10 cellular contexts compared by ENCODE assay signal in the genomic region with DNA sequence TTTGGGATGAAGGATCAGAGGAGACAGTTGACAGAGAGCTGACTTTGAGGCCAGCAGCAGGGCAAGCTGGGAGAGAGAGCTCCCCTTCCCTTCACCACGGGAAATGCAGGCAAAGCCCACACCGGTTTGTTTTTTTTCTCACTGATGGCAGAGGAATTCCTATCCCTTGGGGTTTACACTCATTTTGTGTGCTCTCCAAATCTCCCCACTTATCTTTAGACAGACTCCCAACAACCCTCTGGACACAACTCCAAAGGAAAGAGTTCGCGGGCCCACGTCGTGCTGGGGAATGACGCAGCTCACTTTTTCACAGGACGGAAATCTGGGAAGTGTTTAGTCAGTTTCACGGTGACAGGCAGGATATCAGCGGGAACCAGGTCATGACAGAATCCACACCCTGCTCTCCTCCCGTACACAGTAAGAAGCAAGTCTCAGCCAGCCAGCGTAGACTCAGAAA.
DNase-seq lines count a peak whose midpoint lies in the region; ATAC-seq, FAIRE-seq and TF ChIP-seq lines count a peak whose summit lies in the region.
"Had no signal": no experiment of that assay in that cellular context is flagged by ENCODE, and none has a peak within 500 bp of the region (broad histone marks: within the 10 kb centered on the region; RNA-seq: fewer than 3 reads in every experiment).

No MANE protein-coding gene starts in this region.

- no peak overlapping the region for H3K4me3 ChIP-seq in H1 (ENCODE audit: extremely low read depth in 1 of 4, insufficient read depth in 2 of 4, low read depth in 3 of 4, low read length in 4 of 4)
- H3K4me3 ChIP-seq in mucosa of descending colon, result no peak overlapping the region
- peak overlapping the region in 1 of 2 donors; percentile 19 for H3K4me3 ChIP-seq in uterus

- no peaks in the 10 kb centered on the region for H3K9me3 Mint-ChIP-seq in activated T-cell treated with anti-CD3 and anti-CD28 coated beads, Interleukin-2, amount 50 U/mL, for 72 hours
- no peaks in the 10 kb centered on the region for H3K9me3 Mint-ChIP-seq in activated CD8-positive, alpha-beta T cell treated with anti-CD3 and anti-CD28 coated beads for 36 hours
- H3K9me3 Mint-ChIP-seq: activated naive CD4-positive, alpha-beta T cell treated with anti-CD3 and anti-CD28 coated beads, Interleukin-2, amount 50 U/mL, for 24 hours; CD8-positive, alpha-beta T cell had no signal

- no peak overlapping the region for H2AK5ac ChIP-seq in H1 (ENCODE audit: low read depth, low read length)

- H3K79me1 ChIP-seq in H1 (ENCODE audit: low read depth, low read length), result no peaks in the 10 kb centered on the region

- intact Hi-C loops in mucosa of descending colon (cut with DNase I, micrococcal nuclease) (loop anchor here (5.0 to 10.0 kb wide), 3 partner anchors 278 to 385 kb away; a partner anchor contains a TSS), uterus (cut with DNase I; ENCODE audit: low total_unique reads) (loop anchor here (10.0 kb wide), 1 partner anchor 385 kb away; no protein-coding TSS in a partner anchor)
- intact Hi-C loops in activated CD8-positive, alpha-beta T cell treated with anti-CD3 and anti-CD28 coated beads for 36 hours (cut with micrococcal nuclease), result loop anchor here (10.0 kb wide), 1 partner anchor 285 kb away; no protein-coding TSS in a partner anchor

- H3K4me3 Mint-ChIP-seq in activated T-cell treated with anti-CD3 and anti-CD28 coated beads, Interleukin-2, amount 50 U/mL, for 72 hours, result peak overlapping the region; percentile 9 to 25
- H3K4me3 Mint-ChIP-seq in activated CD8-positive, alpha-beta T cell treated with anti-CD3 and anti-CD28 coated beads for 36 hours, result no peak overlapping the region
- H3K4me3 Mint-ChIP-seq: activated naive CD4-positive, alpha-beta T cell treated with anti-CD3 and anti-CD28 coated beads, Interleukin-2, amount 50 U/mL, for 24 hours; CD8-positive, alpha-beta T cell had no signal

- no peak for DNase-seq in activated T-cell treated with anti-CD3 and anti-CD28 coated beads, Interleukin-2, amount 50 U/mL, for 72 hours
- DNase-seq in activated T-cell treated with anti-CD3 and anti-CD28 coated beads, Interleukin-2, amount 50 U/mL, for 1 hour, result no peak
- DNase-seq in H1 (ENCODE audit: low read depth in 1 of 2, low spot score in 2 of 2) (no peak), mucosa of descending colon (peak in 1 of 3 donors; percentile 16), uterus (peak; percentile 59 to 63), inferior parietal cortex (ENCODE audit: extremely low spot score) (no peak), SIG-M5 treated with dmso at 0.1 percent for 504 hours (lab: John Stamatoyannopoulos, UW; ENCODE audit: unreplicated experiment) (no peak)
- no peak for DNase-seq in activated CD8-positive, alpha-beta T cell treated with anti-CD3 and anti-CD28 coated beads for 36 hours
- DNase-seq: CD8-positive, alpha-beta T cell had no signal

- peak overlapping the region; percentile 96 for H2AFZ ChIP-seq in H1 (ENCODE audit: low read length)

- H3K23ac ChIP-seq in H1 (ENCODE audit: insufficient read length), result no peak overlapping the region

- no peak overlapping the region for H3K4ac ChIP-seq in H1 (replicated peaks; ENCODE audit: insufficient read length, low read depth, low read length)

- no peak for FAIRE-seq in H1 (lab: Jason Lieb, UNC)

- H3K27me3 Mint-ChIP-seq in activated T-cell treated with anti-CD3 and anti-CD28 coated beads, Interleukin-2, amount 50 U/mL, for 72 hours (ENCODE audit: low read depth), result peaks cover 36% of the 10 kb centered on the region
- H3K27me3 Mint-ChIP-seq in activated CD8-positive, alpha-beta T cell treated with anti-CD3 and anti-CD28 coated beads for 36 hours, result peaks cover 24% of the 10 kb centered on the region

- H3K36me3 ChIP-seq in H1 (ENCODE audit: control insufficient read depth in 2 of 4, insufficient read depth in 4 of 4, low read length in 3 of 4), result no peaks in the 10 kb centered on the region
- no peaks in the 10 kb centered on the region for H3K36me3 ChIP-seq in mucosa of descending colon (ENCODE audit: low read depth)
- H3K36me3 ChIP-seq in uterus, result no peaks in the 10 kb centered on the region

- peaks cover 3% of the 10 kb centered on the region; the same call in 1 of the 2 replicates for H3K23me2 ChIP-seq in H1 (ENCODE audit: low read depth, low read length)

- no peak overlapping the region for H2BK12ac ChIP-seq in H1 (ENCODE audit: low read depth, low read length)

- no peak overlapping the region for H4K5ac ChIP-seq in H1 (ENCODE audit: insufficient read length, low read depth, low read length)

- no peak for TF ChIP-seq POLR2A in H1 (IDR thresholded peaks at IDR 0.05; ENCODE audit: control extremely low read depth in 1 of 2, low read depth in 2 of 2, low read length in 2 of 2)
- TF ChIP-seq POLR2A in uterus (IDR thresholded peaks at IDR 0.05), result no peak

- H3K4me2 ChIP-seq in H1 (ENCODE audit: insufficient read depth in 1 of 2, low read depth in 2 of 2, low read length in 2 of 2), result no peak overlapping the region

- TF ChIP-seq EP300 in H1 (IDR thresholded peaks at IDR 0.05; ENCODE audit: borderline replicate concordance in 1 of 2, low read depth in 2 of 2, low read length in 2 of 2), result no peak

- no peak overlapping the region for H2BK20ac ChIP-seq in H1 (ENCODE audit: low read length)

- no peaks in the 10 kb centered on the region for H3K9me3 ChIP-seq in H1 (ENCODE audit: insufficient read depth in 2 of 2, low read depth in 1 of 2, low read length in 1 of 2)
- no peaks in the 10 kb centered on the region for H3K9me3 ChIP-seq in mucosa of descending colon
- no peaks in the 10 kb centered on the region for H3K9me3 ChIP-seq in uterus

- WGBS in H1 (ENCODE audit: extremely low coverage in 1 of 2, insufficient coverage in 1 of 2, insufficient read length in 1 of 2, insufficient replicate concordance in 2 of 2, low coverage in 1 of 2, low lambda C conversion rate in 2 of 2, missing lambda C conversion rate in 1 of 2), 2 experiments, result 56% methylated on average over 12 of the region's 12 CpGs; no CpG with 5 or more reads in 1 of the 2 experiments

- no peaks in the 10 kb centered on the region for H3K79me2 ChIP-seq in H1 (ENCODE audit: control insufficient read depth in 1 of 2, insufficient read depth in 2 of 2, low read length in 2 of 2)

- H3K4me1 ChIP-seq in H1 (replicated peaks in 1 of 4; ENCODE audit: control insufficient read depth in 3 of 4, insufficient read depth in 4 of 4, low read length in 3 of 4) (peaks cover 0 to 3% (median 0%) of the 10 kb centered on the region in 4 experiments; a peak in 1 of 7 replicates), mucosa of descending colon (ENCODE audit: low read depth) (no peaks in the 10 kb centered on the region), uterus (no peaks in the 10 kb centered on the region)

- H2BK15ac ChIP-seq in H1 (ENCODE audit: low read length), result no peak overlapping the region

- no peak overlapping the region for H2BK5ac ChIP-seq in H1 (ENCODE audit: low read depth, low read length)

- H3K18ac ChIP-seq in H1 (ENCODE audit: extremely low read depth, low read length), result no peak overlapping the region

- no peak overlapping the region for H3K27ac ChIP-seq in H1 (ENCODE audit: low read depth, low read length)
- H3K27ac ChIP-seq in uterus, result peak overlapping the region; percentile 50 to 71

- CTCF ChIA-PET in H1 (lab: Charles Lee; ENCODE audit: partially characterized antibody), result interaction anchor here (0.6 to 3.4 kb wide), 18 partner anchors 8 to 303 kb away, joined by 3 to 15 read pairs (median 4); a partner anchor contains a TSS
- CTCF ChIA-PET in activated CD8-positive, alpha-beta T cell treated with anti-CD3 and anti-CD28 coated beads for 36 hours (lab: Charles Lee), result interaction anchor here (1.0 kb wide), 1 partner anchor 458 kb away, joined by 3 read pairs; no protein-coding TSS in a partner anchor

- POLR2A ChIA-PET in H1 (lab: Charles Lee; ENCODE audit: partially characterized antibody), result interaction anchor here (0.5 kb wide), 1 partner anchor 277 kb away, joined by 3 read pairs; no protein-coding TSS in a partner anchor
- POLR2A ChIA-PET in activated CD8-positive, alpha-beta T cell treated with anti-CD3 and anti-CD28 coated beads for 36 hours (lab: Charles Lee), result no interaction called here

- no peak for ATAC-seq in activated T-cell treated with anti-CD3 and anti-CD28 coated beads, Interleukin-2, amount 50 U/mL, for 72 hours (replicated peaks in 1 of 2)
- peak; percentile 73 for ATAC-seq in mucosa of descending colon
- no peak for ATAC-seq in activated CD8-positive, alpha-beta T cell treated with anti-CD3 and anti-CD28 coated beads for 36 hours
- ATAC-seq: CD8-positive, alpha-beta T cell had no signal

- TF ChIP-seq CTCF in H1 (IDR thresholded peaks at IDR 0.05; ENCODE audit: control extremely low read depth in 1 of 3, insufficient read depth in 1 of 3, low read depth in 1 of 3, low read length in 3 of 3), result peak in 2 of 3 experiments; percentile 61 to 69; a peak in 3 of 4 replicates
- TF ChIP-seq CTCF in mucosa of descending colon (IDR thresholded peaks at IDR 0.05), result no peak
- TF ChIP-seq CTCF in uterus (IDR thresholded peaks at IDR 0.05), result peak in 3 of 4 experiments; percentile 11 to 43 (median 39)
- TF ChIP-seq CTCF in activated CD8-positive, alpha-beta T cell treated with anti-CD3 and anti-CD28 coated beads for 36 hours (IDR thresholded peaks at IDR 0.05), result no peak

- H2BK120ac ChIP-seq in H1 (replicated peaks; ENCODE audit: low read depth, low read length), result no peak overlapping the region

- no peak overlapping the region for H3K9ac ChIP-seq in H1 (replicated peaks in 1 of 4; ENCODE audit: extremely low read depth in 1 of 4, low read depth in 3 of 4, low read length in 3 of 4)

- no peak overlapping the region for H3K14ac ChIP-seq in H1 (ENCODE audit: insufficient read length)

- peaks cover 4% of the 10 kb centered on the region for H3K4me1 Mint-ChIP-seq in activated T-cell treated with anti-CD3 and anti-CD28 coated beads, Interleukin-2, amount 50 U/mL, for 72 hours (ENCODE audit: low read depth)
- H3K4me1 Mint-ChIP-seq in activated CD8-positive, alpha-beta T cell treated with anti-CD3 and anti-CD28 coated beads for 36 hours (ENCODE audit: low read depth), result peaks cover 2% of the 10 kb centered on the region

- H3K27ac Mint-ChIP-seq in activated T-cell treated with anti-CD3 and anti-CD28 coated beads, Interleukin-2, amount 50 U/mL, for 72 hours, result no peak overlapping the region
- H3K27ac Mint-ChIP-seq in activated CD8-positive, alpha-beta T cell treated with anti-CD3 and anti-CD28 coated beads for 36 hours, result no peak overlapping the region
- H3K27ac Mint-ChIP-seq: activated naive CD4-positive, alpha-beta T cell treated with anti-CD3 and anti-CD28 coated beads, Interleukin-2, amount 50 U/mL, for 24 hours; CD8-positive, alpha-beta T cell had no signal

- no peak overlapping the region for H4K91ac ChIP-seq in H1 (replicated peaks; ENCODE audit: insufficient read length, low read length)

- peak; percentile 22 to 24; a peak in 1 of 4 replicates for TF ChIP-seq RAD21 in H1 (IDR thresholded peaks at IDR 0.05 in 1 of 2, conservative IDR thresholded peaks at IDR 0.05 in 1 of 2; ENCODE audit: low read depth in 2 of 2, low read length in 2 of 2)

- no peaks in the 10 kb centered on the region for H4K20me1 ChIP-seq in H1 (replicated peaks in 1 of 2; ENCODE audit: control insufficient read depth in 1 of 2, insufficient read depth in 2 of 2, low read length in 2 of 2)

- H3K36me3 Mint-ChIP-seq in activated T-cell treated with anti-CD3 and anti-CD28 coated beads, Interleukin-2, amount 50 U/mL, for 72 hours (ENCODE audit: insufficient read depth in 2 of 2), result no peaks in the 10 kb centered on the region
- no peaks in the 10 kb centered on the region for H3K36me3 Mint-ChIP-seq in activated CD8-positive, alpha-beta T cell treated with anti-CD3 and anti-CD28 coated beads for 36 hours (ENCODE audit: low read depth)
- H3K36me3 Mint-ChIP-seq: CD8-positive, alpha-beta T cell had no signal

- H4K8ac ChIP-seq in H1 (ENCODE audit: extremely low read depth, insufficient read depth, low read length), result no peak overlapping the region

- no peak overlapping the region for H3K56ac ChIP-seq in H1 (replicated peaks; ENCODE audit: insufficient read length, low read depth, low read length)

- peaks cover 0 to 5% (median 3%) of the 10 kb centered on the region in 4 experiments; a peak in 2 of 7 replicates for H3K27me3 ChIP-seq in H1 (replicated peaks in 1 of 4; ENCODE audit: control insufficient read depth in 3 of 4, extremely low read depth in 1 of 4, insufficient read depth in 3 of 4, low read length in 3 of 4)
- H3K27me3 ChIP-seq in uterus, result no peaks in the 10 kb centered on the region

Comparison
In these comparisons a context has a peak if more than half of its experiments do, and no peak if none do; other contexts are left out.
1. DNase-seq: peak in uterus (2 of 2); none in activated T-cell treated with anti-CD3 and anti-CD28 coated beads, Interleukin-2, amount 50 U/mL, for 72 hours (0 of 2), activated T-cell treated with anti-CD3 and anti-CD28 coated beads, Interleukin-2, amount 50 U/mL, for 1 hour (single experiment), H1 (0 of 2), activated CD8-positive, alpha-beta T cell treated with anti-CD3 and anti-CD28 coated beads for 36 hours (single experiment), inferior parietal cortex (single experiment) and SIG-M5 treated with dmso at 0.1 percent for 504 hours (single experiment).
2. CTCF ChIP-seq: peak in H1 (2 of 3) and uterus (3 of 4); none in mucosa of descending colon (single experiment) and activated CD8-positive, alpha-beta T cell treated with anti-CD3 and anti-CD28 coated beads for 36 hours (single experiment).